1 cellular context compared by ENCODE assay signal in genomic region chr2:62663920-62664319, GRCh38.
TF ChIP-seq lines count a peak whose summit lies in the region.

No MANE protein-coding gene starts in this region.

TF ChIP-seq in HCT116, 20 proteins besides CTCF, POLR2A, EP300 and RAD21:
- TF ChIP-seq JUND (IDR thresholded peaks at IDR 0.05): no peak
- TF ChIP-seq FOSL1 (IDR thresholded peaks at IDR 0.05; ENCODE audit: low read depth): no peak
- TF ChIP-seq SRF (IDR thresholded peaks at IDR 0.05; ENCODE audit: low read depth): no peak
- no peak for TF ChIP-seq EZH2 (IDR thresholded peaks at IDR 0.05)
- no peak for TF ChIP-seq ELF1 (IDR thresholded peaks at IDR 0.05; ENCODE audit: borderline replicate concordance, low read depth)
- TF ChIP-seq SP1 (IDR thresholded peaks at IDR 0.05; ENCODE audit: low read depth): no peak
- TF ChIP-seq ZNF274 (IDR thresholded peaks at IDR 0.05; ENCODE audit: low read depth, low read length): no peak
- TF ChIP-seq EGR1 (IDR thresholded peaks at IDR 0.05; ENCODE audit: low read depth): no peak
- TF ChIP-seq CEBPB (IDR thresholded peaks at IDR 0.05; ENCODE audit: low read depth): no peak
- no peak for TF ChIP-seq ATF3 (IDR thresholded peaks at IDR 0.05)
- TF ChIP-seq ZBTB33 (IDR thresholded peaks at IDR 0.05; ENCODE audit: extremely low read depth, insufficient replicate concordance, low read length): no peak
- TF ChIP-seq POLR2AphosphoS5 (IDR thresholded peaks at IDR 0.05; ENCODE audit: low read depth, low read length): no peak
- no peak for TF ChIP-seq YY1 (IDR thresholded peaks at IDR 0.05; ENCODE audit: extremely low read depth, insufficient replicate concordance, low read depth, low read length)
- TF ChIP-seq REST (IDR thresholded peaks at IDR 0.05; ENCODE audit: low read depth): no peak
- no peak for TF ChIP-seq CBX3 (IDR thresholded peaks at IDR 0.05; ENCODE audit: low read depth)
- TF ChIP-seq EZH2phosphoT487 (IDR thresholded peaks at IDR 0.05; ENCODE audit: borderline replicate concordance): no peak
- no peak for TF ChIP-seq MAX (IDR thresholded peaks at IDR 0.05)
- no peak for TF ChIP-seq TCF7L2 (IDR thresholded peaks at IDR 0.05; ENCODE audit: borderline replicate concordance, extremely low read depth, insufficient read depth, insufficient read length)
